ENCODE assay signal across 6 cellular contexts in genomic region chr10:122858042-122858441, GRCh38. TPM values are rescaled to one million over a fixed set of nuclear protein-coding genes. Genes with fewer than 3 reads are reported as not detected.
"Had no signal": no experiment of that assay in that cellular context is flagged by ENCODE, and none has a peak within 500 bp of the region (broad histone marks: within the 10 kb centered on the region; RNA-seq: fewer than 3 reads in every experiment).

No MANE protein-coding gene starts in this region.

RNA-seq across cellular contexts. Expression of gene FAM24B, which starts 21.3 kb away (rescaled TPM):
- total RNA-seq: H9 had no signal

RNA-seq across cellular contexts. Expression of gene FAM24A, which starts 52.4 kb away (rescaled TPM):
- total RNA-seq: GM23248, GM23338, H1, H4, H7, H9 had no signal
